In the genomic region with DNA sequence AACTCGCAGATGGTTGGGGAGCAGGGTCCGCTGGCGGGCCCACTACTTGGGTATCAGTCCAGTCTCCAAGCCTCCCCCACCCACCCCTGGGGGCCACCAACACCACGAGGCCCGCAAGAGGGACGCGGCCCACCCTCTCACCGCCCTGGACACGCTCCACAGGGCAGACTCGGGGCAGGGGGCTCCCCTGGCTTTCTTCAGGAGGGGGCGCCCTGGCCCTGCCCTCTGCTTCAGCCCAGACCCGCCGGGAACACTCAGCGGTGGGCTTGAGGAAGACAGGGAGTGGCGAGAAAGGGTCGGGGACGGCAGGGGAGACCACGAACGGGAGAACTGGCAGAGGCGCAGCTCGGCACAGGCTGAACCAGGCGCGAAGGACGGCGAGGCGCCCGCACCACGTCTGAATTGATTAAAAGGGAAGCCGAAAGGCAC, we compare ENCODE assay signal across 1 cellular context.
TF ChIP-seq lines count a peak whose summit lies in the region.

No MANE protein-coding gene starts in this region.

TF ChIP-seq in HepG2, 621 proteins besides CTCF, POLR2A, EP300 and RAD21 (continued from another document and continues in another):
- TF ChIP-seq, protein P1, sequence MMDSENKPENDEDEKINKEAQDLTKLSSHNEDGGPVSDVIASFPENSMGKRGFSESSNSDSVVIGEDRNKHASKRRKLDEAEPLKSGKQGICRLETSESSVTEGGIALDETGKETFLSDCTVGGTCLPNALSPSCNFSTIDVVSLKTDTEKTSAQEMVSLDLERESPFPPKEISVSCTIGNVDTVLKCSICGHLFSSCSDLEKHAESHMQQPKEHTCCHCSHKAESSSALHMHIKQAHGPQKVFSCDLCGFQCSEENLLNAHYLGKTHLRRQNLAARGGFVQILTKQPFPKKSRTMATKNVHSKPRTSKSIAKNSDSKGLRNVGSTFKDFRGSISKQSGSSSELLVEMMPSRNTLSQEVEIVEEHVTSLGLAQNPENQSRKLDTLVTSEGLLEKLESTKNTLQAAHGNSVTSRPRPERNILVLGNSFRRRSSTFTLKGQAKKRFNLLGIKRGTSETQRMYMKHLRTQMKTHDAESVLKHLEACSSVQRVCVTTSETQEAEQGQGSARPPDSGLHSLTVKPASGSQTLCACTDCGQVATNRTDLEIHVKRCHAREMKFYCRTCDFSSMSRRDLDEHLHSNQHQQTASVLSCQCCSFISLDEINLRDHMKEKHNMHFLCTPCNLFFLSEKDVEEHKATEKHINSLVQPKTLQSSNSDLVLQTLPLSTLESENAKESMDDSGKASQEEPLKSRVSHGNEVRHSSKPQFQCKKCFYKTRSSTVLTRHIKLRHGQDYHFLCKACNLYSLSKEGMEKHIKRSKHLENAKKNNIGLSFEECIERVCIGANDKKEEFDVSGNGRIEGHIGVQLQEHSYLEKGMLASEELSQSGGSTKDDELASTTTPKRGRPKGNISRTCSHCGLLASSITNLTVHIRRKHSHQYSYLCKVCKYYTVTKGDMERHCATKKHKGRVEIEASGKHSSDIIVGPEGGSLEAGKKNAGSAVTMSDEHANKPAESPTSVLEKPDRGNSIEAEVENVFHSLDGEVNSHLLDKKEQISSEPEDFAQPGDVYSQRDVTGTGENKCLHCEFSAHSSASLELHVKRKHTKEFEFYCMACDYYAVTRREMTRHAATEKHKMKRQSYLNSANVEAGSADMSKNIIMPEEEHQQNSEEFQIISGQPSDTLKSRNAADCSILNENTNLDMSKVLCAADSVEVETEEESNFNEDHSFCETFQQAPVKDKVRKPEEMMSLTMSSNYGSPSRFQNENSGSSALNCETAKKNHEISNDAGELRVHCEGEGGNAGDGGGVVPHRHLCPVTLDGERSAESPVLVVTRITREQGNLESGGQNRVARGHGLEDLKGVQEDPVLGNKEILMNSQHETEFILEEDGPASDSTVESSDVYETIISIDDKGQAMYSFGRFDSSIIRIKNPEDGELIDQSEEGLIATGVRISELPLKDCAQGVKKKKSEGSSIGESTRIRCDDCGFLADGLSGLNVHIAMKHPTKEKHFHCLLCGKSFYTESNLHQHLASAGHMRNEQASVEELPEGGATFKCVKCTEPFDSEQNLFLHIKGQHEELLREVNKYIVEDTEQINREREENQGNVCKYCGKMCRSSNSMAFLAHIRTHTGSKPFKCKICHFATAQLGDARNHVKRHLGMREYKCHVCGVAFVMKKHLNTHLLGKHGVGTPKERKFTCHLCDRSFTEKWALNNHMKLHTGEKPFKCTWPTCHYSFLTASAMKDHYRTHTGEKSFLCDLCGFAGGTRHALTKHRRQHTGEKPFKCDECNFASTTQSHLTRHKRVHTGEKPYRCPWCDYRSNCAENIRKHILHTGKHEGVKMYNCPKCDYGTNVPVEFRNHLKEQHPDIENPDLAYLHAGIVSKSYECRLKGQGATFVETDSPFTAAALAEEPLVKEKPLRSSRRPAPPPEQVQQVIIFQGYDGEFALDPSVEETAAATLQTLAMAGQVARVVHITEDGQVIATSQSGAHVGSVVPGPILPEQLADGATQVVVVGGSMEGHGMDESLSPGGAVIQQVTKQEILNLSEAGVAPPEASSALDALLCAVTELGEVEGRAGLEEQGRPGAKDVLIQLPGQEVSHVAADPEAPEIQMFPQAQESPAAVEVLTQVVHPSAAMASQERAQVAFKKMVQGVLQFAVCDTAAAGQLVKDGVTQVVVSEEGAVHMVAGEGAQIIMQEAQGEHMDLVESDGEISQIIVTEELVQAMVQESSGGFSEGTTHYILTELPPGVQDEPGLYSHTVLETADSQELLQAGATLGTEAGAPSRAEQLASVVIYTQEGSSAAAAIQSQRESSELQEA (CRISPR knock-in tag; IDR thresholded peaks at IDR 0.05; ENCODE audit: not compliant biosample characterization) = no peak
- TF ChIP-seq DR1 (CRISPR knock-in tag; IDR thresholded peaks at IDR 0.05) = no peak
- no peak for TF ChIP-seq ZKSCAN1 (IDR thresholded peaks at IDR 0.05; ENCODE audit: low read length)
- TF ChIP-seq SP4 (CRISPR knock-in tag; IDR thresholded peaks at IDR 0.05) = 0 out of 2 replicates have a peak, but pooled peaks have one; percentile 17
- 0 out of 2 replicates have a peak, but pooled peaks have one; percentile 27 for TF ChIP-seq MEF2D (CRISPR knock-in tag; IDR thresholded peaks at IDR 0.05)
- TF ChIP-seq ZNF496 (CRISPR knock-in tag; IDR thresholded peaks at IDR 0.05; ENCODE audit: insufficient replicate concordance) = no peak
- no peak for TF ChIP-seq KDM1A (CRISPR knock-in tag; IDR thresholded peaks at IDR 0.05)
- TF ChIP-seq, protein P2, sequence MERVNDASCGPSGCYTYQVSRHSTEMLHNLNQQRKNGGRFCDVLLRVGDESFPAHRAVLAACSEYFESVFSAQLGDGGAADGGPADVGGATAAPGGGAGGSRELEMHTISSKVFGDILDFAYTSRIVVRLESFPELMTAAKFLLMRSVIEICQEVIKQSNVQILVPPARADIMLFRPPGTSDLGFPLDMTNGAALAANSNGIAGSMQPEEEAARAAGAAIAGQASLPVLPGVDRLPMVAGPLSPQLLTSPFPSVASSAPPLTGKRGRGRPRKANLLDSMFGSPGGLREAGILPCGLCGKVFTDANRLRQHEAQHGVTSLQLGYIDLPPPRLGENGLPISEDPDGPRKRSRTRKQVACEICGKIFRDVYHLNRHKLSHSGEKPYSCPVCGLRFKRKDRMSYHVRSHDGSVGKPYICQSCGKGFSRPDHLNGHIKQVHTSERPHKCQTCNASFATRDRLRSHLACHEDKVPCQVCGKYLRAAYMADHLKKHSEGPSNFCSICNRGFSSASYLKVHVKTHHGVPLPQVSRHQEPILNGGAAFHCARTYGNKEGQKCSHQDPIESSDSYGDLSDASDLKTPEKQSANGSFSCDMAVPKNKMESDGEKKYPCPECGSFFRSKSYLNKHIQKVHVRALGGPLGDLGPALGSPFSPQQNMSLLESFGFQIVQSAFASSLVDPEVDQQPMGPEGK (CRISPR knock-in tag; IDR thresholded peaks at IDR 0.05) = peak; percentile 68
- 0 out of 2 replicates have a peak, but pooled peaks have one; percentile 60 for TF ChIP-seq ZC3H4 (CRISPR knock-in tag; IDR thresholded peaks at IDR 0.05; ENCODE audit: borderline replicate concordance)
- no peak for TF ChIP-seq NCOA2 (CRISPR knock-in tag; IDR thresholded peaks at IDR 0.05)
- TF ChIP-seq ZFP90 (CRISPR knock-in tag; IDR thresholded peaks at IDR 0.05; ENCODE audit: borderline replicate concordance) = no peak
- TF ChIP-seq, protein P3, sequence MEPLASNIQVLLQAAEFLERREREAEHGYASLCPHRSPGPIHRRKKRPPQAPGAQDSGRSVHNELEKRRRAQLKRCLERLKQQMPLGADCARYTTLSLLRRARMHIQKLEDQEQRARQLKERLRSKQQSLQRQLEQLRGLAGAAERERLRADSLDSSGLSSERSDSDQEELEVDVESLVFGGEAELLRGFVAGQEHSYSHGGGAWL (CRISPR knock-in tag; IDR thresholded peaks at IDR 0.05) = no peak
- TF ChIP-seq MED1 (CRISPR knock-in tag; IDR thresholded peaks at IDR 0.05) = no peak
- TF ChIP-seq, protein P4, sequence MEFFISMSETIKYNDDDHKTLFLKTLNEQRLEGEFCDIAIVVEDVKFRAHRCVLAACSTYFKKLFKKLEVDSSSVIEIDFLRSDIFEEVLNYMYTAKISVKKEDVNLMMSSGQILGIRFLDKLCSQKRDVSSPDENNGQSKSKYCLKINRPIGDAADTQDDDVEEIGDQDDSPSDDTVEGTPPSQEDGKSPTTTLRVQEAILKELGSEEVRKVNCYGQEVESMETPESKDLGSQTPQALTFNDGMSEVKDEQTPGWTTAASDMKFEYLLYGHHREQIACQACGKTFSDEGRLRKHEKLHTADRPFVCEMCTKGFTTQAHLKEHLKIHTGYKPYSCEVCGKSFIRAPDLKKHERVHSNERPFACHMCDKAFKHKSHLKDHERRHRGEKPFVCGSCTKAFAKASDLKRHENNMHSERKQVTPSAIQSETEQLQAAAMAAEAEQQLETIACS (CRISPR knock-in tag; IDR thresholded peaks at IDR 0.05) = no peak
- TF ChIP-seq, protein P5, sequence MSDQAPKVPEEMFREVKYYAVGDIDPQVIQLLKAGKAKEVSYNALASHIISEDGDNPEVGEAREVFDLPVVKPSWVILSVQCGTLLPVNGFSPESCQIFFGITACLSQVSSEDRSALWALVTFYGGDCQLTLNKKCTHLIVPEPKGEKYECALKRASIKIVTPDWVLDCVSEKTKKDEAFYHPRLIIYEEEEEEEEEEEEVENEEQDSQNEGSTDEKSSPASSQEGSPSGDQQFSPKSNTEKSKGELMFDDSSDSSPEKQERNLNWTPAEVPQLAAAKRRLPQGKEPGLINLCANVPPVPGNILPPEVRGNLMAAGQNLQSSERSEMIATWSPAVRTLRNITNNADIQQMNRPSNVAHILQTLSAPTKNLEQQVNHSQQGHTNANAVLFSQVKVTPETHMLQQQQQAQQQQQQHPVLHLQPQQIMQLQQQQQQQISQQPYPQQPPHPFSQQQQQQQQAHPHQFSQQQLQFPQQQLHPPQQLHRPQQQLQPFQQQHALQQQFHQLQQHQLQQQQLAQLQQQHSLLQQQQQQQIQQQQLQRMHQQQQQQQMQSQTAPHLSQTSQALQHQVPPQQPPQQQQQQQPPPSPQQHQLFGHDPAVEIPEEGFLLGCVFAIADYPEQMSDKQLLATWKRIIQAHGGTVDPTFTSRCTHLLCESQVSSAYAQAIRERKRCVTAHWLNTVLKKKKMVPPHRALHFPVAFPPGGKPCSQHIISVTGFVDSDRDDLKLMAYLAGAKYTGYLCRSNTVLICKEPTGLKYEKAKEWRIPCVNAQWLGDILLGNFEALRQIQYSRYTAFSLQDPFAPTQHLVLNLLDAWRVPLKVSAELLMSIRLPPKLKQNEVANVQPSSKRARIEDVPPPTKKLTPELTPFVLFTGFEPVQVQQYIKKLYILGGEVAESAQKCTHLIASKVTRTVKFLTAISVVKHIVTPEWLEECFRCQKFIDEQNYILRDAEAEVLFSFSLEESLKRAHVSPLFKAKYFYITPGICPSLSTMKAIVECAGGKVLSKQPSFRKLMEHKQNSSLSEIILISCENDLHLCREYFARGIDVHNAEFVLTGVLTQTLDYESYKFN (CRISPR knock-in tag; conservative IDR thresholded peaks at IDR 0.05) = no peak
- no peak for TF ChIP-seq NR2F1 (CRISPR knock-in tag; IDR thresholded peaks at IDR 0.05)
- TF ChIP-seq, protein P6, sequence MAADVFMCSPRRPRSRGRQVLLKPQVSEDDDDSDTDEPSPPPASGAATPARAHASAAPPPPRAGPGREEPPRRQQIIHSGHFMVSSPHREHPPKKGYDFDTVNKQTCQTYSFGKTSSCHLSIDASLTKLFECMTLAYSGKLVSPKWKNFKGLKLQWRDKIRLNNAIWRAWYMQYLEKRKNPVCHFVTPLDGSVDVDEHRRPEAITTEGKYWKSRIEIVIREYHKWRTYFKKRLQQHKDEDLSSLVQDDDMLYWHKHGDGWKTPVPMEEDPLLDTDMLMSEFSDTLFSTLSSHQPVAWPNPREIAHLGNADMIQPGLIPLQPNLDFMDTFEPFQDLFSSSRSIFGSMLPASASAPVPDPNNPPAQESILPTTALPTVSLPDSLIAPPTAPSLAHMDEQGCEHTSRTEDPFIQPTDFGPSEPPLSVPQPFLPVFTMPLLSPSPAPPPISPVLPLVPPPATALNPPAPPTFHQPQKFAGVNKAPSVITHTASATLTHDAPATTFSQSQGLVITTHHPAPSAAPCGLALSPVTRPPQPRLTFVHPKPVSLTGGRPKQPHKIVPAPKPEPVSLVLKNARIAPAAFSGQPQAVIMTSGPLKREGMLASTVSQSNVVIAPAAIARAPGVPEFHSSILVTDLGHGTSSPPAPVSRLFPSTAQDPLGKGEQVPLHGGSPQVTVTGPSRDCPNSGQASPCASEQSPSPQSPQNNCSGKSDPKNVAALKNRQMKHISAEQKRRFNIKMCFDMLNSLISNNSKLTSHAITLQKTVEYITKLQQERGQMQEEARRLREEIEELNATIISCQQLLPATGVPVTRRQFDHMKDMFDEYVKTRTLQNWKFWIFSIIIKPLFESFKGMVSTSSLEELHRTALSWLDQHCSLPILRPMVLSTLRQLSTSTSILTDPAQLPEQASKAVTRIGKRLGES (CRISPR knock-in tag; IDR thresholded peaks at IDR 0.05; ENCODE audit: borderline replicate concordance) = no peak
- TF ChIP-seq, protein P7, sequence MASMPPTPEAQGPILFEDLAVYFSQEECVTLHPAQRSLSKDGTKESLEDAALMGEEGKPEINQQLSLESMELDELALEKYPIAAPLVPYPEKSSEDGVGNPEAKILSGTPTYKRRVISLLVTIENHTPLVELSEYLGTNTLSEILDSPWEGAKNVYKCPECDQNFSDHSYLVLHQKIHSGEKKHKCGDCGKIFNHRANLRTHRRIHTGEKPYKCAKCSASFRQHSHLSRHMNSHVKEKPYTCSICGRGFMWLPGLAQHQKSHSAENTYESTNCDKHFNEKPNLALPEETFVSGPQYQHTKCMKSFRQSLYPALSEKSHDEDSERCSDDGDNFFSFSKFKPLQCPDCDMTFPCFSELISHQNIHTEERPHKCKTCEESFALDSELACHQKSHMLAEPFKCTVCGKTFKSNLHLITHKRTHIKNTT (CRISPR knock-in tag; IDR thresholded peaks at IDR 0.05) = no peak
- TF ChIP-seq SAP130 (CRISPR knock-in tag; IDR thresholded peaks at IDR 0.05; ENCODE audit: low read depth) = 0 out of 2 replicates have a peak, but pooled peaks have one; percentile 15
- TF ChIP-seq NFIC (IDR thresholded peaks at IDR 0.05; ENCODE audit: low read length) = no peak
- no peak for TF ChIP-seq ZNF550 (CRISPR knock-in tag; IDR thresholded peaks at IDR 0.05; ENCODE audit: borderline replicate concordance)
- TF ChIP-seq TAF15 (IDR thresholded peaks at IDR 0.05; ENCODE audit: low read depth, low read length, poor library complexity, severe bottlenecking) = no peak
- TF ChIP-seq, protein P8, sequence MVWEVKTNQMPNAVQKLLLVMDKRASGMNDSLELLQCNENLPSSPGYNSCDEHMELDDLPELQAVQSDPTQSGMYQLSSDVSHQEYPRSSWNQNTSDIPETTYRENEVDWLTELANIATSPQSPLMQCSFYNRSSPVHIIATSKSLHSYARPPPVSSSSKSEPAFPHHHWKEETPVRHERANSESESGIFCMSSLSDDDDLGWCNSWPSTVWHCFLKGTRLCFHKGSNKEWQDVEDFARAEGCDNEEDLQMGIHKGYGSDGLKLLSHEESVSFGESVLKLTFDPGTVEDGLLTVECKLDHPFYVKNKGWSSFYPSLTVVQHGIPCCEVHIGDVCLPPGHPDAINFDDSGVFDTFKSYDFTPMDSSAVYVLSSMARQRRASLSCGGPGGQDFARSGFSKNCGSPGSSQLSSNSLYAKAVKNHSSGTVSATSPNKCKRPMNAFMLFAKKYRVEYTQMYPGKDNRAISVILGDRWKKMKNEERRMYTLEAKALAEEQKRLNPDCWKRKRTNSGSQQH (CRISPR knock-in tag; IDR thresholded peaks at IDR 0.05; ENCODE audit: low read depth) = no peak
- no peak for TF ChIP-seq CEBPG (CRISPR knock-in tag; IDR thresholded peaks at IDR 0.05)
- no peak for TF ChIP-seq ZNF720 (CRISPR knock-in tag; IDR thresholded peaks at IDR 0.05)
- peak; percentile 13 for TF ChIP-seq HNRNPK (IDR thresholded peaks at IDR 0.05; ENCODE audit: low read depth, low read length, poor library complexity, severe bottlenecking)
- no peak for TF ChIP-seq ZNF674 (CRISPR knock-in tag; IDR thresholded peaks at IDR 0.05; ENCODE audit: low read depth)
- no peak for TF ChIP-seq ZNF343 (CRISPR knock-in tag; IDR thresholded peaks at IDR 0.05)
- no peak for TF ChIP-seq ATAD3A (CRISPR knock-in tag; IDR thresholded peaks at IDR 0.05)
- TF ChIP-seq KMT2B (CRISPR knock-in tag; IDR thresholded peaks at IDR 0.05) = no peak
- TF ChIP-seq SPEN (CRISPR knock-in tag; IDR thresholded peaks at IDR 0.05; ENCODE audit: low read depth) = 0 out of 2 replicates have a peak, but pooled peaks have one; percentile 3
- TF ChIP-seq NFE2L2 (IDR thresholded peaks at IDR 0.05; ENCODE audit: low read length) = no peak
- TF ChIP-seq HDAC6 (IDR thresholded peaks at IDR 0.05; ENCODE audit: low read depth, low read length) = no peak
- TF ChIP-seq, protein P9, sequence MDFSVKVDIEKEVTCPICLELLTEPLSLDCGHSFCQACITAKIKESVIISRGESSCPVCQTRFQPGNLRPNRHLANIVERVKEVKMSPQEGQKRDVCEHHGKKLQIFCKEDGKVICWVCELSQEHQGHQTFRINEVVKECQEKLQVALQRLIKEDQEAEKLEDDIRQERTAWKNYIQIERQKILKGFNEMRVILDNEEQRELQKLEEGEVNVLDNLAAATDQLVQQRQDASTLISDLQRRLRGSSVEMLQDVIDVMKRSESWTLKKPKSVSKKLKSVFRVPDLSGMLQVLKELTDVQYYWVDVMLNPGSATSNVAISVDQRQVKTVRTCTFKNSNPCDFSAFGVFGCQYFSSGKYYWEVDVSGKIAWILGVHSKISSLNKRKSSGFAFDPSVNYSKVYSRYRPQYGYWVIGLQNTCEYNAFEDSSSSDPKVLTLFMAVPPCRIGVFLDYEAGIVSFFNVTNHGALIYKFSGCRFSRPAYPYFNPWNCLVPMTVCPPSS (IDR thresholded peaks at IDR 0.05) = no peak
